ENCODE assay signal across 29 cellular contexts in genomic region chr1:204180133-204180532, GRCh38. TPM values are rescaled to one million over a fixed set of nuclear protein-coding genes. Genes with fewer than 3 reads are reported as not detected.
"Had no signal": no experiment of that assay in that cellular context is flagged by ENCODE, and none has a peak within 500 bp of the region (broad histone marks: within the 10 kb centered on the region; RNA-seq: fewer than 3 reads in every experiment).

No MANE protein-coding gene starts in this region.

- H3K9me3 ChIP-seq: prostate gland, thyroid gland, upper lobe of right lung had no signal

- H3K4me1 Mint-ChIP-seq: activated CD4-positive, alpha-beta T cell treated with anti-CD3 and anti-CD28 coated beads for 36 hours; naive thymus-derived CD8-positive, alpha-beta T cell; WTC11 had no signal

- H3K36me3 Mint-ChIP-seq: activated naive CD8-positive, alpha-beta T cell; WTC11 had no signal

- H3K4me3 ChIP-seq: prostate gland, thyroid gland, upper lobe of right lung had no signal

- H3K9me3 Mint-ChIP-seq: activated T-cell treated with anti-CD3 and anti-CD28 coated beads, Interleukin-2, amount 50 U/mL, for 4 hours; activated T-helper 2 cell treated with anti-CD3 and anti-CD28 coated beads, Interferon-gamma antibody, Interleukin-2, Interleukin-4, amounts not matched to agents 10 μg/mL and 5 μg/mL and 100 μg/mL, durations not matched to agents 14 hours and 24 hours and 36 hours had no signal

- H3K4me3 Mint-ChIP-seq: activated CD4-positive, alpha-beta T cell treated with anti-CD3 and anti-CD28 coated beads for 36 hours; activated naive CD8-positive, alpha-beta T cell; activated T-cell treated with anti-CD3 and anti-CD28 coated beads, Interleukin-2, amount 50 U/mL, for 4 hours; naive thymus-derived CD8-positive, alpha-beta T cell; WTC11 had no signal

- ATAC-seq: activated CD4-positive, alpha-beta T cell treated with anti-CD3 and anti-CD28 coated beads for 36 hours; activated T-cell treated with anti-CD3 and anti-CD28 coated beads, Interleukin-2, amount 50 U/mL, for 4 hours; foreskin keratinocyte; left lobe of liver; naive thymus-derived CD8-positive, alpha-beta T cell; stimulated activated naive CD8-positive, alpha-beta T cell treated with anti-CD3 and anti-CD28 coated beads, Interleukin-15, Interleukin-2, amounts not matched to agents 100 U/mL and 50 U/mL, for 24 hours; upper lobe of right lung; WTC11 had no signal

- H3K4me1 ChIP-seq: foreskin keratinocyte, prostate gland, thyroid gland, upper lobe of right lung had no signal

- H3K36me3 ChIP-seq: prostate gland, thyroid gland, upper lobe of right lung had no signal

- FAIRE-seq: astrocyte, kidney had no signal

- H3K27me3 ChIP-seq: foreskin keratinocyte, thyroid gland, upper lobe of right lung had no signal

- H3K27me3 Mint-ChIP-seq: activated naive CD8-positive, alpha-beta T cell had no signal

- H3K27ac ChIP-seq: foreskin keratinocyte, prostate gland, thyroid gland, upper lobe of right lung had no signal

- DNase-seq: activated CD4-positive, alpha-beta T cell treated with anti-CD3 and anti-CD28 coated beads for 36 hours; activated CD4-positive, alpha-beta T cell treated with anti-CD3 and anti-CD28 coated beads, Interleukin-2, amount 50 U/mL, for 4 hours; activated CD8-positive, alpha-beta memory T cell treated with anti-CD3 and anti-CD28 coated beads, Interleukin-2, amount 50 U/mL, for 48 hours; activated naive CD4-positive, alpha-beta T cell; activated T-cell treated with anti-CD3 and anti-CD28 coated beads, Interleukin-2, amount 50 U/mL, for 4 hours; central memory CD4-positive, alpha-beta T cell; effector memory CD4-positive, alpha-beta T cell; foreskin keratinocyte; kidney; naive thymus-derived CD8-positive, alpha-beta T cell; stimulated activated CD4-positive, alpha-beta T cell treated with anti-CD3 and anti-CD28 coated beads, Interleukin-12 subunit alpha, Interleukin-12 subunit beta, amount 100 ng/mL, for 4 hours; stimulated activated CD4-positive, alpha-beta T cell treated with anti-CD3 and anti-CD28 coated beads, Interleukin-4, amount 100 ng/mL, for 4 hours; stimulated activated naive CD8-positive, alpha-beta T cell treated with anti-CD3 and anti-CD28 coated beads, Interleukin-15, Interleukin-2, amounts not matched to agents 100 U/mL and 50 U/mL, for 24 hours; substantia nigra; T1000; thyroid gland; upper lobe of right lung had no signal

- H3K27ac Mint-ChIP-seq: activated CD4-positive, alpha-beta T cell treated with anti-CD3 and anti-CD28 coated beads for 36 hours; activated naive CD8-positive, alpha-beta T cell; activated T-helper 2 cell treated with anti-CD3 and anti-CD28 coated beads, Interferon-gamma antibody, Interleukin-2, Interleukin-4, amounts not matched to agents 10 μg/mL and 5 μg/mL and 100 μg/mL, durations not matched to agents 14 hours and 24 hours and 36 hours; naive thymus-derived CD8-positive, alpha-beta T cell; WTC11 had no signal

RNA-seq across cellular contexts. Expression of gene REN, which starts 14.0 kb away (rescaled TPM):
- total RNA-seq: activated CD4-positive, alpha-beta T cell treated with anti-CD3 and anti-CD28 coated beads for 36 hours; activated CD8-positive, alpha-beta memory T cell treated with anti-CD3 and anti-CD28 coated beads for 36 hours; activated T-cell treated with anti-CD3 and anti-CD28 coated beads, Interleukin-2, amount 50 U/mL, for 4 hours; activated T-helper 2 cell treated with anti-CD3 and anti-CD28 coated beads, Interferon-gamma antibody, Interleukin-2, Interleukin-4, amounts not matched to agents 10 μg/mL and 5 μg/mL and 100 μg/mL, durations not matched to agents 14 hours and 24 hours and 36 hours; astrocyte; dermis microvascular lymphatic vessel endothelial cell; foreskin keratinocyte; lung microvascular endothelial cell; naive thymus-derived CD8-positive, alpha-beta T cell; osteocyte; thyroid gland; WTC11 had no signal
- polyA plus RNA-seq: naive thymus-derived CD8-positive, alpha-beta T cell had no signal

RNA-seq across cellular contexts. Expression of gene KISS1, which starts 16.2 kb away (rescaled TPM):
- total RNA-seq: activated CD4-positive, alpha-beta T cell treated with anti-CD3 and anti-CD28 coated beads for 36 hours; activated CD8-positive, alpha-beta memory T cell treated with anti-CD3 and anti-CD28 coated beads for 36 hours; activated T-cell treated with anti-CD3 and anti-CD28 coated beads, Interleukin-2, amount 50 U/mL, for 4 hours; activated T-helper 2 cell treated with anti-CD3 and anti-CD28 coated beads, Interferon-gamma antibody, Interleukin-2, Interleukin-4, amounts not matched to agents 10 μg/mL and 5 μg/mL and 100 μg/mL, durations not matched to agents 14 hours and 24 hours and 36 hours; foreskin keratinocyte; glomerular endothelial cell; naive thymus-derived CD8-positive, alpha-beta T cell; osteocyte; thyroid gland had no signal
- polyA plus RNA-seq: esophagus; foreskin keratinocyte; naive thymus-derived CD8-positive, alpha-beta T cell had no signal

RNA-seq across cellular contexts. Expression of gene GOLT1A, which starts 33.7 kb away (rescaled TPM):
- total RNA-seq: activated CD8-positive, alpha-beta memory T cell treated with anti-CD3 and anti-CD28 coated beads for 36 hours; activated T-cell treated with anti-CD3 and anti-CD28 coated beads, Interleukin-2, amount 50 U/mL, for 4 hours; glomerular endothelial cell; naive thymus-derived CD8-positive, alpha-beta T cell; osteocyte had no signal
